22 cellular contexts compared by ENCODE assay signal in the genomic region with DNA sequence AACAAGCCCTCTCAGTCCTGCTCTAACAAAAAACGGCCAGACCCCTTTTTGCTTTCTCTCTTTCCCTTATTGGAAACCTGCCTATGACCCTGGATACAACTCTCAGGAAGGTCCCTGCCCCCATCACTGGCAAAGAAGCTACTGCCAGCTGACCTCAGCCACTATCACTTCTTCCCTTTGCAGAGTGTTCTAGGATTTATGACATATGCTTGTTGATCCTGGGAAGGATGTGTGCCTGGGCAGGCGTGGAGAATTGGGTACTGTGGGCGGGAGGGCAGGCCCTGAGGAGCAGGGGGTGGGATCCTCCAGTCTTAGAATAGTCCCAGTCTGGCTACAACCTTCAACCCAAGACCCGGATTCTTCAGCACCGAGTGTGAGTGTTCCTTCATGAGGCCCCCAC.
"Had no signal": no experiment of that assay in that cellular context is flagged by ENCODE, and none has a peak within 500 bp of the region (broad histone marks: within the 10 kb centered on the region; RNA-seq: fewer than 3 reads in every experiment).

No MANE protein-coding gene starts in this region.

- H3K36me3 ChIP-seq: colonic mucosa, ovary, tibial artery, vagina had no signal

- H3K4me1 Mint-ChIP-seq: activated naive CD8-positive, alpha-beta T cell treated with anti-CD3 and anti-CD28 coated beads for 36 hours; brain had no signal

- H3K27ac Mint-ChIP-seq: activated naive CD8-positive, alpha-beta T cell treated with anti-CD3 and anti-CD28 coated beads for 36 hours; activated T-helper 1 cell treated with anti-CD3 and anti-CD28 coated beads, Interleukin-12 subunit alpha, Interleukin-12 subunit beta, Interleukin-2, Interleukin-4 antibody, amounts not matched to agents 30 ng/mL and 10 ng/mL and 1 ng/mL, durations not matched to agents 14 hours and 24 hours and 36 hours; naive thymus-derived CD4-positive, alpha-beta T cell; T-helper 17 cell had no signal

- H3K4me3 ChIP-seq: colonic mucosa, ovary, tibial artery, vagina had no signal

- H3K9me3 Mint-ChIP-seq: activated naive CD8-positive, alpha-beta T cell treated with anti-CD3 and anti-CD28 coated beads for 36 hours; activated T-helper 1 cell treated with anti-CD3 and anti-CD28 coated beads, Interleukin-12 subunit alpha, Interleukin-12 subunit beta, Interleukin-2, Interleukin-4 antibody, amounts not matched to agents 30 ng/mL and 10 ng/mL and 1 ng/mL, durations not matched to agents 14 hours and 24 hours and 36 hours; brain; naive thymus-derived CD4-positive, alpha-beta T cell had no signal

- H3K4me1 ChIP-seq: colonic mucosa, vagina had no signal

- H3K27me3 ChIP-seq: colonic mucosa, ovary, tibial artery, vagina had no signal

- H3K9me3 ChIP-seq: colonic mucosa, ovary, tibial artery, vagina had no signal

- ATAC-seq: naive thymus-derived CD4-positive, alpha-beta T cell; T-helper 17 cell had no signal

- H3K27ac ChIP-seq: colonic mucosa, ovary, tibial artery, vagina, VCaP had no signal

- H3K27me3 Mint-ChIP-seq: activated naive CD8-positive, alpha-beta T cell treated with anti-CD3 and anti-CD28 coated beads for 36 hours; naive thymus-derived CD4-positive, alpha-beta T cell; T-helper 17 cell had no signal

- DNase-seq: activated CD4-positive, alpha-beta T cell treated with anti-CD3 and anti-CD28 coated beads, Interleukin-2, amount 50 U/mL, for 1 hour; activated CD4-positive, CD25-positive, alpha-beta regulatory T cell treated with anti-CD3 and anti-CD28 coated beads, Interleukin-2, amount 50 U/mL, for 72 hours; activated naive CD4-positive, alpha-beta T cell; activated naive CD8-positive, alpha-beta T cell treated with anti-CD3 and anti-CD28 coated beads for 36 hours; central memory CD4-positive, alpha-beta T cell; colonic mucosa; erythroblast; foreskin melanocyte; glutamatergic neuron; kidney; naive thymus-derived CD4-positive, alpha-beta T cell; ovary; stimulated activated CD4-positive, alpha-beta T cell treated with anti-CD3 and anti-CD28 coated beads, Interleukin-12 subunit alpha, Interleukin-12 subunit beta, amount 100 ng/mL, for 4 hours; stimulated activated CD4-positive, alpha-beta T cell treated with anti-CD3 and anti-CD28 coated beads, Interleukin-1b, Interleukin-23, amount 100 ng/mL, for 48 hours; stimulated activated CD8-positive, alpha-beta memory T cell treated with anti-CD3 and anti-CD28 coated beads, Interleukin-4, amount 100 ng/mL, for 48 hours; stimulated activated naive CD4-positive, alpha-beta T cell; T-helper 17 cell; tibial artery had no signal

- H3K36me3 Mint-ChIP-seq: brain had no signal

- H3K4me3 Mint-ChIP-seq: activated naive CD8-positive, alpha-beta T cell treated with anti-CD3 and anti-CD28 coated beads for 36 hours; activated T-helper 1 cell treated with anti-CD3 and anti-CD28 coated beads, Interleukin-12 subunit alpha, Interleukin-12 subunit beta, Interleukin-2, Interleukin-4 antibody, amounts not matched to agents 30 ng/mL and 10 ng/mL and 1 ng/mL, durations not matched to agents 14 hours and 24 hours and 36 hours; naive thymus-derived CD4-positive, alpha-beta T cell; T-helper 17 cell had no signal
